ENCODE assay signal across 34 cellular contexts in genomic region chr4:23754688-23755087, GRCh38.
"Had no signal": no experiment of that assay in that cellular context is flagged by ENCODE, and none has a peak within 500 bp of the region (broad histone marks: within the 10 kb centered on the region; RNA-seq: fewer than 3 reads in every experiment).

No MANE protein-coding gene starts in this region.

- FAIRE-seq: astrocyte, TTC549 had no signal

- H3K4me1 ChIP-seq: adrenal gland, body of pancreas, breast epithelium had no signal

- DNase-seq: activated B cell treated with CpG ODN at 0.5 μM for 24 hours; activated CD4-positive, alpha-beta memory T cell treated with anti-CD3 and anti-CD28 coated beads for 36 hours; activated CD4-positive, alpha-beta T cell treated with anti-CD3 and anti-CD28 coated beads for 4 hours; activated CD4-positive, alpha-beta T cell treated with anti-CD3 and anti-CD28 coated beads, Interleukin-2, amount 10 ng/mL, durations not matched to agents 24 days and 14 days; activated CD4-positive, alpha-beta T cell treated with anti-CD3 and anti-CD28 coated beads, Interleukin-2, amount 50 U/mL, for 1 hour; activated CD4-positive, alpha-beta T cell treated with anti-CD3 and anti-CD28 coated beads, Interleukin-2, amount 50 U/mL, for 4 hours; activated CD4-positive, CD25-positive, alpha-beta regulatory T cell treated with anti-CD3 and anti-CD28 coated beads, Interleukin-2, amount 50 U/mL, for 72 hours; activated CD8-positive, alpha-beta memory T cell treated with anti-CD3 and anti-CD28 coated beads, Interleukin-2, amount 50 U/mL, for 4 hours; activated CD8-positive, alpha-beta T cell treated with anti-CD3 and anti-CD28 coated beads for 36 hours; activated effector memory CD4-positive, alpha-beta T cell treated with anti-CD3 and anti-CD28 coated beads, Interleukin-2, amount 50 U/mL, for 16 hours; activated gamma-delta T cell treated with Interleukin-2 at 50 U/mL for 16 hours; activated naive CD4-positive, alpha-beta T cell; activated naive CD4-positive, alpha-beta T cell treated with anti-CD3 and anti-CD28 coated beads for 36 hours; activated naive CD4-positive, alpha-beta T cell treated with anti-CD3 and anti-CD28 coated beads, Interleukin-2, amount 50 U/mL, for 16 hours; activated naive CD8-positive, alpha-beta T cell treated with anti-CD3 and anti-CD28 coated beads for 36 hours; activated T-cell treated with anti-CD3 and anti-CD28 coated beads for 4 hours; activated T-cell treated with anti-CD3 and anti-CD28 coated beads, Interleukin-2, amount 50 U/mL, for 1 hour; activated T-cell treated with anti-CD3 and anti-CD28 coated beads, Interleukin-2, amount 50 U/mL, for 4 hours; activated T-cell treated with anti-CD3 and anti-CD28 coated beads, Interleukin-2, amount 50 U/mL, for 72 hours; adrenal gland; amniotic stem cell; aorta; body of pancreas; brain microvascular endothelial cell; central memory CD4-positive, alpha-beta T cell; T-cell; T-helper 17 cell; T-helper 9 cell had no signal

- H3K4me3 ChIP-seq: adrenal gland, body of pancreas, breast epithelium had no signal

- ATAC-seq: activated CD8-positive, alpha-beta T cell treated with anti-CD3 and anti-CD28 coated beads for 36 hours; activated naive CD4-positive, alpha-beta T cell treated with anti-CD3 and anti-CD28 coated beads, Interleukin-2, amount 50 U/mL, for 72 hours; activated T-cell treated with anti-CD3 and anti-CD28 coated beads, Interleukin-2, amount 50 U/mL, for 4 hours; activated T-cell treated with anti-CD3 and anti-CD28 coated beads, Interleukin-2, amount 50 U/mL, for 72 hours; activated T-helper 17 cell treated with anti-CD3 and anti-CD28 coated beads, Interleukin-2, amount 50 U/mL, for 72 hours; body of pancreas; T-cell; T-helper 17 cell had no signal

- H3K36me3 ChIP-seq: adrenal gland, brain microvascular endothelial cell, breast epithelium had no signal

- H3K27me3 ChIP-seq: adrenal gland, body of pancreas, brain microvascular endothelial cell, breast epithelium had no signal

- H3K9me3 ChIP-seq: adrenal gland, body of pancreas, breast epithelium had no signal

- H3K27ac ChIP-seq: adrenal gland, body of pancreas, brain microvascular endothelial cell, breast epithelium, VCaP had no signal
